In genomic region chr12:123389560-123390351, GRCh38 we compare ENCODE assay signal across 8 cellular contexts. TPM values are rescaled to one million over a fixed set of nuclear protein-coding genes. Genes with fewer than 3 reads are reported as not detected.
DNase-seq lines count a peak whose midpoint lies in the region; ATAC-seq and TF ChIP-seq lines count a peak whose summit lies in the region.

No MANE protein-coding gene starts in this region.

- H3K36me3 ChIP-seq in Panc1 (ENCODE audit: control insufficient read depth, insufficient read depth, low read length) (peaks cover 10% of the 10 kb centered on the region), spleen (peaks cover 0 to 45% (median 37%) of the 10 kb centered on the region in 6 donors)

- BruUV-seq in Panc1 (replicated peaks; lab: Mats Ljungman, UMichigan): no TSS peak

- H3K27me3 ChIP-seq in Panc1 (ENCODE audit: control insufficient read depth, insufficient read depth, low read length) (no peaks in the 10 kb centered on the region), spleen (replicated peaks in 1 of 7) (no peaks in the 10 kb centered on the region)

- DNase-seq in D341Med (ENCODE audit: low spot score) (peak; percentile 75), Panc1 (ENCODE audit: low read depth, low spot score) (no peak), astrocyte of the cerebellum (ENCODE audit: low read depth) (no peak), iPS-NIHi11 (ENCODE audit: low spot score) (peak; percentile 64), spleen (peak; percentile 90), NCI-H2171 (lab: John Stamatoyannopoulos, UW) (no peak)

- 7 to 20% (median 14%) methylated on average over 26 to 66 of the region's 66 CpGs for WGBS in spleen, 5 donors

- H3K4me1 ChIP-seq in Panc1 (ENCODE audit: control insufficient read depth, insufficient read depth, low read length) (peaks cover 18% of the 10 kb centered on the region), spleen (peaks cover 22 to 88% (median 58%) of the 10 kb centered on the region in 6 donors)

- intact Hi-C loops in Panc1 (cut with micrococcal nuclease; ENCODE audit: unreplicated experiment) (no loop called here), spleen (cut with DNase I; ENCODE audit: low total_unique reads) (no loop called here)

- peak overlapping the region; percentile 63 for H3K27ac ChIP-seq in Panc1 (ENCODE audit: low read length)
- peak overlapping the region; percentile 70 to 94 (median 86) for H3K27ac ChIP-seq in spleen

- H3K4me3 ChIP-seq in Panc1 (ENCODE audit: low read depth in 2 of 2, low read length in 2 of 2): peak overlapping the region; percentile 50 to 58
- peak overlapping the region; percentile 62 for H3K4me3 ChIP-seq in astrocyte of the cerebellum (ENCODE audit: low read depth, low read length)
- peak overlapping the region; percentile 51 to 87 (median 66) for H3K4me3 ChIP-seq in spleen

- CTCF ChIA-PET in Panc1 (lab: Charles Lee): no interaction called here

- TF ChIP-seq CTCF in Panc1 (IDR thresholded peaks at IDR 0.05): no peak
- no peak for TF ChIP-seq CTCF in astrocyte of the cerebellum (IDR thresholded peaks at IDR 0.05; ENCODE audit: low read depth, low read length, missing control alignments)
- TF ChIP-seq CTCF in spleen (IDR thresholded peaks at IDR 0.05 in 8 of 11, conservative IDR thresholded peaks at IDR 0.05 in 3 of 11): peak in 2 of 11 experiments; percentile 22 to 25

- no peak for TF ChIP-seq POLR2A in spleen (IDR thresholded peaks at IDR 0.05)

- H3K9me3 ChIP-seq in Panc1 (ENCODE audit: control insufficient read depth, insufficient read depth, low read depth, low read length): no peaks in the 10 kb centered on the region
- no peaks in the 10 kb centered on the region for H3K9me3 ChIP-seq in spleen

- ATAC-seq in GM21737 (IDR thresholded peaks at IDR 0.05; ENCODE audit: unreplicated experiment): peak; percentile 18
- peak; percentile 51 for ATAC-seq in Panc1
- ATAC-seq in GM18870 (IDR thresholded peaks at IDR 0.05; ENCODE audit: unreplicated experiment): no peak

- POLR2A ChIA-PET in Panc1 (lab: Charles Lee): no interaction called here

- in situ Hi-C loops in Panc1 (cut with HindIII; ENCODE audit: low pct_unique_long_range_greater_than_20kb, low sequenced_read_pairs): no loop called here
- in situ Hi-C loops in astrocyte of the cerebellum (cut with HindIII; ENCODE audit: low sequenced_read_pairs): no loop called here

RNA-seq across cellular contexts. Expression of gene KMT5A, which starts 5.8 kb away (rescaled TPM):
- total RNA-seq in Panc1 (2021; ENCODE audit: unreplicated experiment): 53.0 TPM
- 32.1 TPM for polyA plus RNA-seq in Panc1 (2012; ENCODE audit: insufficient read length)
- total RNA-seq in spleen: 10 to 100 TPM; 28.7 to 40.3 (median 35.6) TPM
- 10 to 100 TPM; 11.3 to 15.9 (median 11.3) TPM for polyA plus RNA-seq in spleen

RNA-seq across cellular contexts. Expression of gene SBNO1, which starts 25.1 kb away (rescaled TPM):
- total RNA-seq in Panc1 (2021; ENCODE audit: unreplicated experiment): 68.7 TPM
- 16.8 TPM for polyA plus RNA-seq in Panc1 (2012; ENCODE audit: insufficient read length)
- total RNA-seq in spleen: 10 to 100 TPM; 25.8 to 35.0 (median 29.8) TPM
- 1 to 10 TPM; 4.1 to 6.1 (median 4.5) TPM for polyA plus RNA-seq in spleen

RNA-seq across cellular contexts. Expression of gene RILPL2, which starts 46.7 kb away (rescaled TPM):
- total RNA-seq in Panc1 (2021; ENCODE audit: unreplicated experiment) (5.4 TPM), spleen (10 to 100 TPM; 10.8 to 15.7 (median 12.5) TPM)
- 9.4 TPM for polyA plus RNA-seq in Panc1 (2012; ENCODE audit: insufficient read length)
- polyA plus RNA-seq in spleen: 10 to 100 TPM; 14.0 to 18.0 (median 14.8) TPM

Comparison
In these comparisons a context has a peak if more than half of its experiments do, and no peak if none do; other contexts are left out.
1. DNase-seq: peak in D341Med (single experiment), iPS-NIHi11 (single experiment) and spleen (single experiment); none in Panc1 (single experiment), astrocyte of the cerebellum (single experiment) and NCI-H2171 (single experiment).
2. Peak in every context shown above with its lines, with median percentiles within 50 percentile points of each other: H3K4me3 ChIP-seq.